Comparison of ENCODE assay signal across 14 cellular contexts in the genomic region with DNA sequence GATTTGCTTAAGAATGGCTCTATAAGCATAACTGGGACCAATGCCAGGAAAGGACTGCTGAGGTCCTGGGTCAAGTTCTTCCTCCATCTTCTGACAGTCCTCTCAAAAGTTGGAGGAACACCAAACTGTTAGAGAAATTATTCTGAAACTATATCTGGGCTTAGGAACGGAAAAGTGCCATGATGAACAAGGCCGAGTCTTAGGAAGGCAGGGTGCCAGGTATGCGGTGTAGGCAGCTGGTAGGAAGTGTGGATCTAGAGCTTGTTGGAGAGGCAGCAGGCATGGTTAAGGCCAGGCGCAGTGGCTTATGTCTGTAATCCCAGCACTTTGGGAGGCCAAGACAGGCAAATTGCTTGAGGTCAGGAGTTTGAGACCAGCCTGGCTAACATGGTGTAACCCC. TPM values are rescaled to one million over a fixed set of nuclear protein-coding genes. Genes with fewer than 3 reads are reported as not detected.
DNase-seq lines count a peak whose midpoint lies in the region; ATAC-seq and TF ChIP-seq lines count a peak whose summit lies in the region.
"Had no signal": no experiment of that assay in that cellular context is flagged by ENCODE, and none has a peak within 500 bp of the region (broad histone marks: within the 10 kb centered on the region; RNA-seq: fewer than 3 reads in every experiment).

No MANE protein-coding gene starts in this region.

- H3K36me3 ChIP-seq in CD4-positive, alpha-beta memory T cell (ENCODE audit: insufficient read depth, low read length) = no peaks in the 10 kb centered on the region
- H3K36me3 ChIP-seq in HUES6 (ENCODE audit: control insufficient read depth, insufficient read depth, low read length) (no peaks in the 10 kb centered on the region), neuronal stem cell (replicated peaks in 1 of 2; ENCODE audit: control insufficient read depth in 2 of 2, insufficient read depth in 2 of 2, low read length in 2 of 2) (no peaks in the 10 kb centered on the region)
- H3K36me3 ChIP-seq: transverse colon had no signal

- no peak overlapping the region for H2BK12ac ChIP-seq in neuronal stem cell (ENCODE audit: low read length)

- peaks cover 3 to 11% of the 10 kb centered on the region in 2 donors for H3K36me3 Mint-ChIP-seq in CD4-positive, alpha-beta memory T cell

- H3K27ac ChIP-seq in CD4-positive, alpha-beta memory T cell (ENCODE audit: low read depth, low read length) = no peak overlapping the region
- H3K27ac ChIP-seq in HUES6 (ENCODE audit: low read depth, low read length) = peak overlapping the region; percentile 47; the same call in 1 of the 2 replicates
- peak overlapping the region in 33 of 59 donors; percentile 1 to 74 (median 48) for H3K27ac ChIP-seq in dorsolateral prefrontal cortex
- no peak overlapping the region for H3K27ac ChIP-seq in neuronal stem cell (replicated peaks; ENCODE audit: low read length)
- H3K27ac ChIP-seq: RWPE1 had no signal

- intact Hi-C loops in CD4-positive, alpha-beta memory T cell (cut with micrococcal nuclease) = no loop called here
- intact Hi-C loops in dorsolateral prefrontal cortex (cut with DNase I) = no loop called here

- H3K9me3 Mint-ChIP-seq in CD4-positive, alpha-beta memory T cell = peaks cover 0 to under 1% (median 0%) of the 10 kb centered on the region in 8 donors

- CTCF ChIA-PET in CD4-positive, alpha-beta memory T cell (lab: Charles Lee; ENCODE audit: partially characterized antibody) = interaction anchor here (1.3 to 6.9 kb wide), 7 partner anchors 8 to 63 kb away, joined by 3 to 70 read pairs (median 7); no protein-coding TSS in a partner anchor

- no peak overlapping the region for H2AFZ ChIP-seq in neuronal stem cell (ENCODE audit: low read length)

- H3K27me3 Mint-ChIP-seq in CD4-positive, alpha-beta memory T cell = no peaks in the 10 kb centered on the region
- H3K27me3 Mint-ChIP-seq: activated CD4-positive, alpha-beta memory T cell treated with anti-CD3 and anti-CD28 coated beads for 36 hours; progenitor cell of endocrine pancreas had no signal

- no peak overlapping the region for H2AK5ac ChIP-seq in neuronal stem cell (ENCODE audit: low read depth, low read length)

- H2BK15ac ChIP-seq in neuronal stem cell (ENCODE audit: low read length) = no peak overlapping the region

- no peak overlapping the region for H3K23ac ChIP-seq in neuronal stem cell (ENCODE audit: low read depth, low read length, poor library complexity)

- ATAC-seq in GM21515 (IDR thresholded peaks at IDR 0.05; ENCODE audit: unreplicated experiment) = no peak

- no peak overlapping the region for H4K91ac ChIP-seq in neuronal stem cell (ENCODE audit: low read depth, low read length, poor library complexity)

- no peak overlapping the region for H3K4me3 ChIP-seq in CD4-positive, alpha-beta memory T cell (ENCODE audit: low read length in 2 of 2)
- H3K4me3 ChIP-seq in HUES6 (ENCODE audit: low read depth, low read length) (no peak overlapping the region), dorsolateral prefrontal cortex (no peak overlapping the region), neuronal stem cell (ENCODE audit: low read length in 2 of 2) (no peak overlapping the region)
- H3K4me3 ChIP-seq: transverse colon had no signal

- H3K4ac ChIP-seq in neuronal stem cell (ENCODE audit: low read length) = peak overlapping the region; percentile 86

- H3K18ac ChIP-seq in neuronal stem cell (ENCODE audit: low read length) = no peak overlapping the region

- H3K27me3 ChIP-seq in CD4-positive, alpha-beta memory T cell (ENCODE audit: insufficient read depth, low read length) = no peaks in the 10 kb centered on the region
- H3K27me3 ChIP-seq in HUES6 (ENCODE audit: control insufficient read depth, insufficient read depth, low read length) = no peaks in the 10 kb centered on the region
- H3K27me3 ChIP-seq in dorsolateral prefrontal cortex = no peaks in the 10 kb centered on the region
- no peaks in the 10 kb centered on the region for H3K27me3 ChIP-seq in neuronal stem cell (ENCODE audit: control insufficient read depth in 3 of 3, insufficient read depth in 3 of 3, low read depth in 1 of 3, low read length in 3 of 3)
- H3K27me3 ChIP-seq: transverse colon had no signal

- peaks cover 36% of the 10 kb centered on the region for H3K4me1 ChIP-seq in CD4-positive, alpha-beta memory T cell (ENCODE audit: insufficient read depth, low read length)
- H3K4me1 ChIP-seq in HUES6 (ENCODE audit: control insufficient read depth, insufficient read depth, low read length) = peaks cover 46% of the 10 kb centered on the region
- H3K4me1 ChIP-seq in neuronal stem cell (ENCODE audit: control insufficient read depth in 2 of 2, insufficient read depth in 1 of 2, low read depth in 1 of 2, low read length in 2 of 2) = no peaks in the 10 kb centered on the region

- peaks cover 1% of the 10 kb centered on the region for H3K79me1 ChIP-seq in neuronal stem cell (ENCODE audit: low read depth, low read length)

- H3K9ac ChIP-seq in HUES6 (ENCODE audit: low read length) = no peak overlapping the region
- H3K9ac ChIP-seq in neuronal stem cell (ENCODE audit: low read depth, low read length, poor library complexity) = no peak overlapping the region

- no CpG with 5 or more reads among the region's 4 CpGs for WGBS in neuronal stem cell (ENCODE audit: extremely low coverage in 2 of 2, insufficient read length in 2 of 2, insufficient replicate concordance in 1 of 2), 2 donors

- H3K4me1 Mint-ChIP-seq in CD4-positive, alpha-beta memory T cell = peaks cover 36 to 62% (median 48%) of the 10 kb centered on the region in 4 donors

- no peak overlapping the region for H4K8ac ChIP-seq in neuronal stem cell (ENCODE audit: low read depth, low read length)

- no peak for TF ChIP-seq CTCF in dorsolateral prefrontal cortex (IDR thresholded peaks at IDR 0.05 in 54 of 56, conservative IDR thresholded peaks at IDR 0.05 in 2 of 56; ENCODE audit: low read depth in 1 of 56, partially characterized antibody in 56 of 56)

- POLR2A ChIA-PET in CD4-positive, alpha-beta memory T cell (lab: Charles Lee; ENCODE audit: partially characterized antibody) = interaction anchor here (0.8 to 0.9 kb wide), 2 partner anchors 29 to 54 kb away, joined by 3 read pairs; partner anchors contain the start of gene DRAM1

- DNase-seq in CD4-positive, alpha-beta memory T cell = no peak
- DNase-seq in dorsolateral prefrontal cortex (peak in 7 of 10 donors; percentile 34 to 58 (median 49)), neuronal stem cell (ENCODE audit: low spot score) (no peak), amniotic stem cell (lab: John Stamatoyannopoulos, UW) (no peak)
- DNase-seq in stimulated activated CD4-positive, alpha-beta T cell treated with anti-CD3 and anti-CD28 coated beads, Interleukin-12 subunit alpha, Interleukin-12 subunit beta, amount 100 ng/mL, for 4 hours = no peak
- DNase-seq: activated CD4-positive, alpha-beta memory T cell treated with anti-CD3 and anti-CD28 coated beads for 36 hours; activated naive CD4-positive, alpha-beta T cell treated with anti-CD3 and anti-CD28 coated beads for 36 hours; central memory CD4-positive, alpha-beta T cell; NCI-H1694 treated with DMSO at 0.1 percent for 48 hours; transverse colon had no signal

- H3K27ac Mint-ChIP-seq in CD4-positive, alpha-beta memory T cell = peak overlapping the region in 6 of 7 donors; percentile 2 to 85 (median 42)
- H3K27ac Mint-ChIP-seq: activated CD4-positive, alpha-beta memory T cell treated with anti-CD3 and anti-CD28 coated beads for 36 hours; activated naive CD4-positive, alpha-beta T cell treated with anti-CD3 and anti-CD28 coated beads for 36 hours; progenitor cell of endocrine pancreas had no signal

- H2BK120ac ChIP-seq in neuronal stem cell (ENCODE audit: low read depth, low read length) = no peak overlapping the region

- peak overlapping the region in 1 of 8 donors; percentile 11 for H3K4me3 Mint-ChIP-seq in CD4-positive, alpha-beta memory T cell
- H3K4me3 Mint-ChIP-seq: activated CD4-positive, alpha-beta memory T cell treated with anti-CD3 and anti-CD28 coated beads for 36 hours; activated naive CD4-positive, alpha-beta T cell treated with anti-CD3 and anti-CD28 coated beads for 36 hours had no signal

- no peaks in the 10 kb centered on the region for H3K9me3 ChIP-seq in CD4-positive, alpha-beta memory T cell (ENCODE audit: control insufficient read depth in 1 of 2, low read length in 2 of 2)
- H3K9me3 ChIP-seq in HUES6 (ENCODE audit: control insufficient read depth, insufficient read depth, low read depth, low read length) (peaks cover 5% of the 10 kb centered on the region; the same call in 1 of the 2 replicates), neuronal stem cell (replicated peaks in 1 of 2; ENCODE audit: control insufficient read depth in 2 of 2, insufficient read depth in 1 of 2, low read depth in 1 of 2, low read length in 2 of 2) (no peaks in the 10 kb centered on the region)
- H3K9me3 ChIP-seq: transverse colon had no signal

- no peak overlapping the region for H3K14ac ChIP-seq in neuronal stem cell (ENCODE audit: low read length)

- H2BK5ac ChIP-seq in neuronal stem cell (ENCODE audit: low read length) = no peak overlapping the region

- H3K4me2 ChIP-seq in neuronal stem cell (ENCODE audit: insufficient read depth, low read length, poor library complexity, severe bottlenecking) = no peak overlapping the region

RNA-seq across cellular contexts. Expression of gene GNPTAB, which starts 7.7 kb away (rescaled TPM):
- total RNA-seq in CD4-positive, alpha-beta memory T cell = 10 to 100 TPM; 37.2 to 42.8 TPM
- 10 to 100 TPM; 15.3 to 31.0 TPM for polyA plus RNA-seq in CD4-positive, alpha-beta memory T cell
- 100 to 1,000 TPM in 5 of 120 experiments, 10 to 100 TPM in 115; 43.8 to 111 (median 81.7) TPM for total RNA-seq in dorsolateral prefrontal cortex
- 12.4 TPM for polyA plus RNA-seq in neuronal stem cell (2013, experiment 1 of 2)
- polyA plus RNA-seq in neuronal stem cell (2013, experiment 2 of 2) = 13.2 TPM

RNA-seq across cellular contexts. Expression of gene DRAM1, which starts 54.3 kb away (rescaled TPM):
- total RNA-seq in CD4-positive, alpha-beta memory T cell = 1 to 10 TPM; 2.3 to 2.7 TPM
- 1 to 10 TPM in 1 of 2 donors, under 1 TPM in 1; 0.83 to 2.8 TPM for polyA plus RNA-seq in CD4-positive, alpha-beta memory T cell
- total RNA-seq in dorsolateral prefrontal cortex = 1 to 10 TPM; 1.5 to 7.6 (median 3.3) TPM
- polyA plus RNA-seq in neuronal stem cell (2013, experiment 1 of 2) = 4.8 TPM
- polyA plus RNA-seq in neuronal stem cell (2013, experiment 2 of 2) = 4.6 TPM

Comparison
In these comparisons a context has a peak if more than half of its experiments do, and no peak if none do; other contexts are left out.
1. DNase-seq: peak in dorsolateral prefrontal cortex (7 of 10); none in CD4-positive, alpha-beta memory T cell (0 of 5), neuronal stem cell (single experiment), stimulated activated CD4-positive, alpha-beta T cell treated with anti-CD3 and anti-CD28 coated beads, Interleukin-12 subunit alpha, Interleukin-12 subunit beta, amount 100 ng/mL, for 4 hours (single experiment) and amniotic stem cell (single experiment).
2. H3K27ac ChIP-seq: peak in HUES6 (single experiment) and dorsolateral prefrontal cortex (33 of 59); none in CD4-positive, alpha-beta memory T cell (single experiment) and neuronal stem cell (single experiment).